Comparison of ENCODE assay signal across 10 cellular contexts in genomic region chr11:46305295-46305694, GRCh38.
A peak's percentile ranks its signal among the peaks of the same experiment; 100 is the strongest.
DNase-seq lines count a peak whose midpoint lies in the region; ATAC-seq and TF ChIP-seq lines count a peak whose summit lies in the region.
"Had no signal": no experiment of that assay in that cellular context is flagged by ENCODE, and none has a peak within 500 bp of the region (broad histone marks: within the 10 kb centered on the region; RNA-seq: fewer than 3 reads in every experiment).

No MANE protein-coding gene starts in this region.

- H3K27me3 ChIP-seq in BLaER1 treated with 17β-estradiol and CSF1 and Interleukin-3, amounts not matched to agents 10 nM and 100 nM = no peaks in the 10 kb centered on the region
- H3K27me3 ChIP-seq in HL-60 (ENCODE audit: insufficient read depth, poor library complexity, severe bottlenecking) = no peaks in the 10 kb centered on the region

- CTCF ChIA-PET in HEK293T (lab: Yijun Ruan, JAX) = no interaction called here

- peak overlapping the region in 6 of 11 experiments; percentile 6 to 62 (median 31); a peak in 8 of 22 replicates for H3K4me2 ChIP-seq in BLaER1 treated with 17β-estradiol and CSF1 and Interleukin-3, amounts not matched to agents 10 nM and 100 nM

- H4K20me1 ChIP-seq in BLaER1 treated with 17β-estradiol and CSF1 and Interleukin-3, amounts not matched to agents 10 nM and 100 nM = no peaks in the 10 kb centered on the region

- H3K9me3 ChIP-seq in BLaER1 treated with 17β-estradiol and CSF1 and Interleukin-3, amounts not matched to agents 10 nM and 100 nM (replicated peaks in 1 of 11) = no peaks in the 10 kb centered on the region

- H3K4me3 ChIP-seq in BLaER1 treated with 17β-estradiol and CSF1 and Interleukin-3, amounts not matched to agents 10 nM and 100 nM = no peak overlapping the region
- H3K4me3 ChIP-seq in HL-60 (replicated peaks; ENCODE audit: insufficient read depth, low read length) = no peak overlapping the region

- TF ChIP-seq CTCF in HL-60 (IDR thresholded peaks at IDR 0.05; ENCODE audit: insufficient read depth, low read length) = no peak

- no peak for ATAC-seq in GM21526 (IDR thresholded peaks at IDR 0.05; ENCODE audit: low FRiP score, unreplicated experiment)
- no peak for ATAC-seq in HG03469 (IDR thresholded peaks at IDR 0.05; ENCODE audit: unreplicated experiment)

- H3K27ac ChIP-seq in BLaER1 treated with 17β-estradiol and CSF1 and Interleukin-3, amounts not matched to agents 10 nM and 100 nM = peak overlapping the region in 9 of 11 experiments; percentile 30 to 68 (median 43); a peak in 13 of 22 replicates
- H3K27ac ChIP-seq in HL-60 (replicated peaks) = no peak overlapping the region

- H3K9ac ChIP-seq in BLaER1 treated with 17β-estradiol and CSF1 and Interleukin-3, amounts not matched to agents 10 nM and 100 nM = no peak overlapping the region

- H3K4me1 ChIP-seq in BLaER1 treated with 17β-estradiol and CSF1 and Interleukin-3, amounts not matched to agents 10 nM and 100 nM = peaks cover 15 to 64% (median 35%) of the 10 kb centered on the region in 10 experiments

- POLR2A ChIA-PET in HEK293T (lab: Yijun Ruan, JAX) = interaction anchor here (1.2 kb wide), 1 partner anchor 62 kb away, joined by 6 read pairs; no protein-coding TSS in a partner anchor

- DNase-seq in HL-60 (ENCODE audit: low read depth in 1 of 2, low spot score in 1 of 2) (peak; percentile 83 to 88), SIG-M5 (lab: John Stamatoyannopoulos, UW) (peak; percentile 54), fibroblast of gingiva (ENCODE audit: low read depth) (peak; percentile 52), HEK293T (ENCODE audit: extremely low spot score) (no peak)
- no peak for DNase-seq in stimulated activated naive CD4-positive, alpha-beta T cell treated with Interleukin-2 at 50 U/mL for 16 hours (lab: John Stamatoyannopoulos, UW)
- DNase-seq: activated CD4-positive, CD25-positive, alpha-beta regulatory T cell treated with anti-CD3 and anti-CD28 coated beads, Interleukin-2, amount 50 U/mL, for 72 hours; DMS79 had no signal

- no peaks in the 10 kb centered on the region for H3K36me3 ChIP-seq in BLaER1 treated with 17β-estradiol and CSF1 and Interleukin-3, amounts not matched to agents 10 nM and 100 nM

TF ChIP-seq in HEK293T, 16 proteins besides CTCF, POLR2A, EP300 and RAD21:
- TF ChIP-seq FOXA1 (IDR thresholded peaks at IDR 0.05) (no peak), BHLHE40 (IDR thresholded peaks at IDR 0.05; ENCODE audit: borderline replicate concordance) (no peak), SP1 (IDR thresholded peaks at IDR 0.05) (no peak)

Comparison
In these comparisons a context has a peak if more than half of its experiments do, and no peak if none do; other contexts are left out.
1. DNase-seq: peak in HL-60 (2 of 2), SIG-M5 (single experiment) and fibroblast of gingiva (single experiment); none in HEK293T (single experiment) and stimulated activated naive CD4-positive, alpha-beta T cell treated with Interleukin-2 at 50 U/mL for 16 hours (single experiment).